In the genomic region with DNA sequence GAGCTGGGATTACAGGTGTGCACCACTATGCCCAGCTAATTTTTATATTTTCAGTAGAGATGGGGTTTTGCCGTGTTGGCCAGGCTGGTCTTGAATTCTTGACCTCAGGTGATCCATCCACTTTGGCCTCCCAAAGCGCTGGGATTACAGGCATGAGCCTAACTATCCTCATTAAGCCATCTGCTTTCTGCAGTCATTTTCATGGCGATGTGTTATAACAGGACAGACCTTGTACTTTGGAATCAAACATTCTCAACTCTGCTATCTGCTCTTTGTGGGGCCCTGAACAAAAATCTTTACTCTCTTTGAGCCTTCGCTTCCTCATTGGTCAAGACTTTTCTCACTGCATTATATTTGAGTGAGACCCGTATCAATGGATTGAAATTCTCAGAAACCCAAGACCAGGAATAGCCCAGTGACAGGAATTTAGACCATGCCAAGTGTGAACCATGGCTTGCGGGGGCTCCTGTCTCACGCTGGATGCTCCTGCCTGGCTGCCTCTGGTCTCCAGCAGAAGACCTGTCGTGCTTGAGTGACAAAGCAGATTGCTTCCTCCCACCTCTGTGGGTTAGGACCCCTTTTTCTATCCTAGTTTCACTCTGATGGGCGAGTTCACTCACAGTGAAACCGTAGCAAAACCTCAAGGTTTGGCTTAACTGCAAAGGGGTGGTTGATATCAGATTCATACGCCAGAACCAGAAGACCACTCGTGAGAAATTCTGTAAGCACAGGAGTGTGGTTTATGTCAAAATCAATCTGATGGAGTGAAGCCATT, we compare ENCODE assay signal across 1 cellular context.
A peak's percentile ranks its signal among the peaks of the same experiment; 100 is the strongest.
TF ChIP-seq lines count a peak whose summit lies in the region.

No MANE protein-coding gene starts in this region.

TF ChIP-seq in HepG2, 621 proteins besides CTCF, POLR2A, EP300 and RAD21 (continued from another document and continues in another):
- TF ChIP-seq ZNF570 (CRISPR knock-in tag; IDR thresholded peaks at IDR 0.05; ENCODE audit: borderline replicate concordance) (no peak), ERF (CRISPR knock-in tag; IDR thresholded peaks at IDR 0.05) (no peak), ZFY (CRISPR knock-in tag; IDR thresholded peaks at IDR 0.05) (no peak), STAT5B (CRISPR knock-in tag; IDR thresholded peaks at IDR 0.05) (no peak), RNF2 (conservative IDR thresholded peaks at IDR 0.05; ENCODE audit: low read depth) (no peak), IKZF4 (CRISPR knock-in tag; IDR thresholded peaks at IDR 0.05; ENCODE audit: borderline replicate concordance, low read depth, not compliant biosample characterization) (no peak), U2AF2 (IDR thresholded peaks at IDR 0.05; ENCODE audit: low read depth, low read length) (no peak), ZNF549 (CRISPR knock-in tag; IDR thresholded peaks at IDR 0.05) (no peak), ZMAT3 (CRISPR knock-in tag; conservative IDR thresholded peaks at IDR 0.05) (no peak), ZNF12 (CRISPR knock-in tag; IDR thresholded peaks at IDR 0.05) (peak; percentile 71; the same call in 1 of the 2 replicates), ZNF83 (CRISPR knock-in tag; IDR thresholded peaks at IDR 0.05; ENCODE audit: borderline replicate concordance) (no peak), ZNF776 (CRISPR knock-in tag; IDR thresholded peaks at IDR 0.05) (no peak), KDM6A (CRISPR knock-in tag; IDR thresholded peaks at IDR 0.05; ENCODE audit: low read depth) (peak; percentile 53; the same call in 1 of the 2 replicates), SSRP1 (CRISPR knock-in tag; IDR thresholded peaks at IDR 0.05) (no peak), ZSCAN30 (CRISPR knock-in tag; IDR thresholded peaks at IDR 0.05) (no peak), KMT2A (CRISPR knock-in tag; IDR thresholded peaks at IDR 0.05) (no peak), PHF8 (CRISPR knock-in tag; IDR thresholded peaks at IDR 0.05) (no peak), ZC3H13 (CRISPR knock-in tag; IDR thresholded peaks at IDR 0.05) (no peak), AKAP8 (CRISPR knock-in tag; IDR thresholded peaks at IDR 0.05) (0 out of 2 replicates have a peak, but pooled peaks have one; percentile 35), ZKSCAN8 (CRISPR knock-in tag; IDR thresholded peaks at IDR 0.05; ENCODE audit: borderline replicate concordance) (no peak), ZNF839 (CRISPR knock-in tag; IDR thresholded peaks at IDR 0.05; ENCODE audit: borderline replicate concordance) (no peak), FOXJ3 (CRISPR knock-in tag; IDR thresholded peaks at IDR 0.05; ENCODE audit: borderline replicate concordance) (no peak; the same call in 1 of the 2 replicates), PCBP2 (optimal IDR thresholded peaks at IDR 0.05; ENCODE audit: low read depth, low read length, poor library complexity, severe bottlenecking) (no peak), ZFYVE20 (CRISPR knock-in tag; IDR thresholded peaks at IDR 0.05; ENCODE audit: borderline replicate concordance, low read depth) (no peak), RFX3 (CRISPR knock-in tag; IDR thresholded peaks at IDR 0.05) (no peak), SOX5 (CRISPR knock-in tag; IDR thresholded peaks at IDR 0.05; ENCODE audit: borderline replicate concordance) (peak; percentile 41; the same call in 1 of the 2 replicates), ZFP1 (CRISPR knock-in tag; IDR thresholded peaks at IDR 0.05) (no peak), HIVEP1 (CRISPR knock-in tag; IDR thresholded peaks at IDR 0.05) (peak; percentile 21; the same call in 1 of the 2 replicates), CEBPG (CRISPR knock-in tag; IDR thresholded peaks at IDR 0.05) (no peak), KDM2A (CRISPR knock-in tag; IDR thresholded peaks at IDR 0.05; ENCODE audit: borderline replicate concordance, low read depth) (no peak), ZNF788 (CRISPR knock-in tag; IDR thresholded peaks at IDR 0.05; ENCODE audit: borderline replicate concordance) (no peak; the same call in 1 of the 2 replicates), SMAD1 (CRISPR knock-in tag; IDR thresholded peaks at IDR 0.05; ENCODE audit: borderline replicate concordance, low read depth) (no peak), GTF2F1 (IDR thresholded peaks at IDR 0.05; ENCODE audit: low read length) (no peak)
- TF ChIP-seq, protein P1, sequence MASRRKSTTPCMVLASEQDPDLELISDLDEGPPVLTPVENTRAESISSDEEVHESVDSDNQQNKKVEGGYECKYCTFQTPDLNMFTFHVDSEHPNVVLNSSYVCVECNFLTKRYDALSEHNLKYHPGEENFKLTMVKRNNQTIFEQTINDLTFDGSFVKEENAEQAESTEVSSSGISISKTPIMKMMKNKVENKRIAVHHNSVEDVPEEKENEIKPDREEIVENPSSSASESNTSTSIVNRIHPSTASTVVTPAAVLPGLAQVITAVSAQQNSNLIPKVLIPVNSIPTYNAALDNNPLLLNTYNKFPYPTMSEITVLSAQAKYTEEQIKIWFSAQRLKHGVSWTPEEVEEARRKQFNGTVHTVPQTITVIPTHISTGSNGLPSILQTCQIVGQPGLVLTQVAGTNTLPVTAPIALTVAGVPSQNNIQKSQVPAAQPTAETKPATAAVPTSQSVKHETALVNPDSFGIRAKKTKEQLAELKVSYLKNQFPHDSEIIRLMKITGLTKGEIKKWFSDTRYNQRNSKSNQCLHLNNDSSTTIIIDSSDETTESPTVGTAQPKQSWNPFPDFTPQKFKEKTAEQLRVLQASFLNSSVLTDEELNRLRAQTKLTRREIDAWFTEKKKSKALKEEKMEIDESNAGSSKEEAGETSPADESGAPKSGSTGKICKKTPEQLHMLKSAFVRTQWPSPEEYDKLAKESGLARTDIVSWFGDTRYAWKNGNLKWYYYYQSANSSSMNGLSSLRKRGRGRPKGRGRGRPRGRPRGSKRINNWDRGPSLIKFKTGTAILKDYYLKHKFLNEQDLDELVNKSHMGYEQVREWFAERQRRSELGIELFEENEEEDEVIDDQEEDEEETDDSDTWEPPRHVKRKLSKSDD (CRISPR knock-in tag; IDR thresholded peaks at IDR 0.05; ENCODE audit: low read depth) = no peak
- TF ChIP-seq, protein P2, sequence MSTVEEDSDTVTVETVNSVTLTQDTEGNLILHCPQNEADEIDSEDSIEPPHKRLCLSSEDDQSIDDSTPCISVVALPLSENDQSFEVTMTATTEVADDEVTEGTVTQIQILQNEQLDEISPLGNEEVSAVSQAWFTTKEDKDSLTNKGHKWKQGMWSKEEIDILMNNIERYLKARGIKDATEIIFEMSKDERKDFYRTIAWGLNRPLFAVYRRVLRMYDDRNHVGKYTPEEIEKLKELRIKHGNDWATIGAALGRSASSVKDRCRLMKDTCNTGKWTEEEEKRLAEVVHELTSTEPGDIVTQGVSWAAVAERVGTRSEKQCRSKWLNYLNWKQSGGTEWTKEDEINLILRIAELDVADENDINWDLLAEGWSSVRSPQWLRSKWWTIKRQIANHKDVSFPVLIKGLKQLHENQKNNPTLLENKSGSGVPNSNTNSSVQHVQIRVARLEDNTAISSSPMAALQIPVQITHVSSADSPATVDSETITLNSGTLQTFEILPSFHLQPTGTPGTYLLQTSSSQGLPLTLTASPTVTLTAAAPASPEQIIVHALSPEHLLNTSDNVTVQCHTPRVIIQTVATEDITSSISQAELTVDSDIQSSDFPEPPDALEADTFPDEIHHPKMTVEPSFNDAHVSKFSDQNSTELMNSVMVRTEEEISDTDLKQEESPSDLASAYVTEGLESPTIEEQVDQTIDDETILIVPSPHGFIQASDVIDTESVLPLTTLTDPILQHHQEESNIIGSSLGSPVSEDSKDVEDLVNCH (CRISPR knock-in tag; IDR thresholded peaks at IDR 0.05) = no peak
- TF ChIP-seq, protein P3, sequence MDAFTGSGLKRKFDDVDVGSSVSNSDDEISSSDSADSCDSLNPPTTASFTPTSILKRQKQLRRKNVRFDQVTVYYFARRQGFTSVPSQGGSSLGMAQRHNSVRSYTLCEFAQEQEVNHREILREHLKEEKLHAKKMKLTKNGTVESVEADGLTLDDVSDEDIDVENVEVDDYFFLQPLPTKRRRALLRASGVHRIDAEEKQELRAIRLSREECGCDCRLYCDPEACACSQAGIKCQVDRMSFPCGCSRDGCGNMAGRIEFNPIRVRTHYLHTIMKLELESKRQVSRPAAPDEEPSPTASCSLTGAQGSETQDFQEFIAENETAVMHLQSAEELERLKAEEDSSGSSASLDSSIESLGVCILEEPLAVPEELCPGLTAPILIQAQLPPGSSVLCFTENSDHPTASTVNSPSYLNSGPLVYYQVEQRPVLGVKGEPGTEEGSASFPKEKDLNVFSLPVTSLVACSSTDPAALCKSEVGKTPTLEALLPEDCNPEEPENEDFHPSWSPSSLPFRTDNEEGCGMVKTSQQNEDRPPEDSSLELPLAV (CRISPR knock-in tag; conservative IDR thresholded peaks at IDR 0.05; ENCODE audit: low read depth) = no peak
- TF ChIP-seq, protein P4, sequence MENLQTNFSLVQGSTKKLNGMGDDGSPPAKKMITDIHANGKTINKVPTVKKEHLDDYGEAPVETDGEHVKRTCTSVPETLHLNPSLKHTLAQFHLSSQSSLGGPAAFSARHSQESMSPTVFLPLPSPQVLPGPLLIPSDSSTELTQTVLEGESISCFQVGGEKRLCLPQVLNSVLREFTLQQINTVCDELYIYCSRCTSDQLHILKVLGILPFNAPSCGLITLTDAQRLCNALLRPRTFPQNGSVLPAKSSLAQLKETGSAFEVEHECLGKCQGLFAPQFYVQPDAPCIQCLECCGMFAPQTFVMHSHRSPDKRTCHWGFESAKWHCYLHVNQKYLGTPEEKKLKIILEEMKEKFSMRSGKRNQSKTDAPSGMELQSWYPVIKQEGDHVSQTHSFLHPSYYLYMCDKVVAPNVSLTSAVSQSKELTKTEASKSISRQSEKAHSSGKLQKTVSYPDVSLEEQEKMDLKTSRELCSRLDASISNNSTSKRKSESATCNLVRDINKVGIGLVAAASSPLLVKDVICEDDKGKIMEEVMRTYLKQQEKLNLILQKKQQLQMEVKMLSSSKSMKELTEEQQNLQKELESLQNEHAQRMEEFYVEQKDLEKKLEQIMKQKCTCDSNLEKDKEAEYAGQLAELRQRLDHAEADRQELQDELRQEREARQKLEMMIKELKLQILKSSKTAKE (CRISPR knock-in tag; IDR thresholded peaks at IDR 0.05; ENCODE audit: borderline replicate concordance) = no peak
- TF ChIP-seq, protein P5, sequence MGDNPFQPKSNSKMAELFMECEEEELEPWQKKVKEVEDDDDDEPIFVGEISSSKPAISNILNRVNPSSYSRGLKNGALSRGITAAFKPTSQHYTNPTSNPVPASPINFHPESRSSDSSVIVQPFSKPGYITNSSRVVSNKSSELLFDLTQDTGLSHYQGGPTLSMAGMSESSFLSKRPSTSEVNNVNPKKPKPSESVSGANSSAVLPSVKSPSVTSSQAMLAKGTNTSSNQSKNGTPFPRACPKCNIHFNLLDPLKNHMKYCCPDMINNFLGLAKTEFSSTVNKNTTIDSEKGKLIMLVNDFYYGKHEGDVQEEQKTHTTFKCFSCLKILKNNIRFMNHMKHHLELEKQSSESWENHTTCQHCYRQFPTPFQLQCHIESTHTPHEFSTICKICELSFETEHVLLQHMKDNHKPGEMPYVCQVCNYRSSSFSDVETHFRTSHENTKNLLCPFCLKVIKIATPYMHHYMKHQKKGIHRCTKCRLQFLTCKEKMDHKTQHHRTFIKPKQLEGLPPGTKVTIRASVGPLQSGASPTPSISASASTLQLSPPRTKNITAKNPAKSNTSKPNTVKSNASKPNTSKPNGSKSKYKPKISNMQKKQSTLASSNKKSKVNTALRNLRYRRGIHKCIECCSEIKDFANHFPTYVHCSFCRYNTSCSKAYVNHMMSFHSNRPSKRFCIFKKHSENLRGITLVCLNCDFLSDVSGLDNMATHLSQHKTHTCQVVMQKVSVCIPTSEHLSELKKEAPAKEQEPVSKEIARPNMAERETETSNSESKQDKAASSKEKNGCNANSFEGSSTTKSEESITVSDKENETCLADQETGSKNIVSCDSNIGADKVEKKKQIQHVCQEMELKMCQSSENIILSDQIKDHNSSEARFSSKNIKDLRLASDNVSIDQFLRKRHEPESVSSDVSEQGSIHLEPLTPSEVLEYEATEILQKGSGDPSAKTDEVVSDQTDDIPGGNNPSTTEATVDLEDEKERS (CRISPR knock-in tag; IDR thresholded peaks at IDR 0.05) = no peak
- TF ChIP-seq, protein P6, sequence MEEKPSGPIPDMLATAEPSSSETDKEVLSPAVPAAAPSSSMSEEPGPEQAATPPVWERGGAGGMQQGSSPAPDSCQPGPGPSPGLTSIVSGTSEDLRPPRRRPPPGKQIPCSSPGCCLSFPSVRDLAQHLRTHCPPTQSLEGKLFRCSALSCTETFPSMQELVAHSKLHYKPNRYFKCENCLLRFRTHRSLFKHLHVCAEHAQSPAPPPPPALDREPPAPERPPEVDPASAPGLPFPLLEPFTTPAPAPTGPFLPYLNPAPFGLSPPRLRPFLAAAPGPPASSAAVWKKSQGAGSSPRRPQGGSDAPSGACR (CRISPR knock-in tag; IDR thresholded peaks at IDR 0.05) = 0 out of 2 replicates have a peak, but pooled peaks have one; percentile 28
- TF ChIP-seq, protein P7, sequence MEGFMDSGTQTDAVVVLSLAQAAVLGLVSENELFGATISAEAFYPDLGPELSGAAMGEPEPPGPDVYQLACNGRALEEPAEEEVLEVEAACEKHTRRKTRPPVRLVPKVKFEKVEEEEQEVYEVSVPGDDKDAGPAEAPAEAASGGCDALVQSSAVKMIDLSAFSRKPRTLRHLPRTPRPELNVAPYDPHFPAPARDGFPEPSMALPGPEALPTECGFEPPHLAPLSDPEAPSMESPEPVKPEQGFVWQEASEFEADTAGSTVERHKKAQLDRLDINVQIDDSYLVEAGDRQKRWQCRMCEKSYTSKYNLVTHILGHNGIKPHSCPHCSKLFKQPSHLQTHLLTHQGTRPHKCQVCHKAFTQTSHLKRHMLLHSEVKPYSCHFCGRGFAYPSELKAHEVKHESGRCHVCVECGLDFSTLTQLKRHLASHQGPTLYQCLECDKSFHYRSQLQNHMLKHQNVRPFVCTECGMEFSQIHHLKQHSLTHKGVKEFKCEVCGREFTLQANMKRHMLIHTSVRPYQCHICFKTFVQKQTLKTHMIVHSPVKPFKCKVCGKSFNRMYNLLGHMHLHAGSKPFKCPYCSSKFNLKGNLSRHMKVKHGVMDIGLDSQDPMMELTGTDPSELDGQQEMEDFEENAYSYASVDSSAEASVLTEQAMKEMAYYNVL (CRISPR knock-in tag; IDR thresholded peaks at IDR 0.05; ENCODE audit: borderline replicate concordance) = no peak
- TF ChIP-seq, protein P8, sequence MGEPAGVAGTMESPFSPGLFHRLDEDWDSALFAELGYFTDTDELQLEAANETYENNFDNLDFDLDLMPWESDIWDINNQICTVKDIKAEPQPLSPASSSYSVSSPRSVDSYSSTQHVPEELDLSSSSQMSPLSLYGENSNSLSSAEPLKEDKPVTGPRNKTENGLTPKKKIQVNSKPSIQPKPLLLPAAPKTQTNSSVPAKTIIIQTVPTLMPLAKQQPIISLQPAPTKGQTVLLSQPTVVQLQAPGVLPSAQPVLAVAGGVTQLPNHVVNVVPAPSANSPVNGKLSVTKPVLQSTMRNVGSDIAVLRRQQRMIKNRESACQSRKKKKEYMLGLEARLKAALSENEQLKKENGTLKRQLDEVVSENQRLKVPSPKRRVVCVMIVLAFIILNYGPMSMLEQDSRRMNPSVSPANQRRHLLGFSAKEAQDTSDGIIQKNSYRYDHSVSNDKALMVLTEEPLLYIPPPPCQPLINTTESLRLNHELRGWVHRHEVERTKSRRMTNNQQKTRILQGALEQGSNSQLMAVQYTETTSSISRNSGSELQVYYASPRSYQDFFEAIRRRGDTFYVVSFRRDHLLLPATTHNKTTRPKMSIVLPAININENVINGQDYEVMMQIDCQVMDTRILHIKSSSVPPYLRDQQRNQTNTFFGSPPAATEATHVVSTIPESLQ (CRISPR knock-in tag; conservative IDR thresholded peaks at IDR 0.05) = no peak
- TF ChIP-seq, protein P9, sequence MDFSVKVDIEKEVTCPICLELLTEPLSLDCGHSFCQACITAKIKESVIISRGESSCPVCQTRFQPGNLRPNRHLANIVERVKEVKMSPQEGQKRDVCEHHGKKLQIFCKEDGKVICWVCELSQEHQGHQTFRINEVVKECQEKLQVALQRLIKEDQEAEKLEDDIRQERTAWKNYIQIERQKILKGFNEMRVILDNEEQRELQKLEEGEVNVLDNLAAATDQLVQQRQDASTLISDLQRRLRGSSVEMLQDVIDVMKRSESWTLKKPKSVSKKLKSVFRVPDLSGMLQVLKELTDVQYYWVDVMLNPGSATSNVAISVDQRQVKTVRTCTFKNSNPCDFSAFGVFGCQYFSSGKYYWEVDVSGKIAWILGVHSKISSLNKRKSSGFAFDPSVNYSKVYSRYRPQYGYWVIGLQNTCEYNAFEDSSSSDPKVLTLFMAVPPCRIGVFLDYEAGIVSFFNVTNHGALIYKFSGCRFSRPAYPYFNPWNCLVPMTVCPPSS (IDR thresholded peaks at IDR 0.05) = no peak
